ENCODE assay signal across 9 cellular contexts in the genomic region with DNA sequence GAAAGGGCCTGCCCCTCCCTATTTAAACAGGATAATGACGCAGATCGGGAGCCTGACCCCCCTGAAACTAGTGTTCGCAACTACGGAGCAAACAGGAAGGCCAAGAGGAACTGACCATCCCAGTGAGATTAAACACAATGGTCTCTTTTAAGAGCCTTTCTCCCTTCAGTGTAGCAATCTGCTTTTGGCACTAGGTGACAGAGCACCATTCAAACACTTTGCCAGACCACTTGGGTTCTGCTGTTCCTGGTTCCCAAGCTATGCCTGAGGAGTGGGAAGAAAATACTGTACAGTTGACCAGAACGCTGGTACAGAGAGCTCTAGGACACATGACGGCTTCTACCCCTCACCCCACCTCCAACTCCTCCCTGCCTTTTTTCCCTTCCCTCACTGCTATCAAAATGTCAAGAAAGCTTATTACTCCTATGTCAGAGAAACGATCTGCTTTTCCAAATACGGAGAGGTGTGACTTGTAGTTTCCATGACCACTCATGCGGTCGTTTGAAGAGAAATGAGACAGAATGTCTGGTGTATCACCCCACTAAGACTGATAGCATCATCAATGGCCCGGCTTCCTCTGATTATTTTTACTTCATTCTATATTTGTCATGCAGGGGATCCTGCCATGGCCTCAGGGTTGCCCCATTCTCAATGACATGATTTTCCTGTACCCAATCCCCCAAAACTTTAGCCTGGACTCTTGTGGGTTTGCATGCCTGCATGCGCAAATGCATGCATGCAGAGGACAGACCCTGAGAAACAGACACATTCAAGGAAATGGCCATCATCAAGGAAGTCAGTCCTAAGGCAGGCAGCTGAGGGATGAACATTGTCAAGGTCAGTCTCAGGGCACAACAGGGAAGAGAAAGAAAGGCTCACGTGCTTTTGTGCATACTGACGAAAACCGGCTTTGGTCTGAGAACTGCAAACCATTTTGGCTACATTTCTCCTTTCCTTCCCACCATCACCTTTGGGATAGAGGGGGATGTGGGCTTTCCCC. TPM values are rescaled to one million over a fixed set of nuclear protein-coding genes. Genes with fewer than 3 reads are reported as not detected.
DNase-seq lines count a peak whose midpoint lies in the region; ATAC-seq and TF ChIP-seq lines count a peak whose summit lies in the region.
"Had no signal": no experiment of that assay in that cellular context is flagged by ENCODE, and none has a peak within 500 bp of the region (broad histone marks: within the 10 kb centered on the region; RNA-seq: fewer than 3 reads in every experiment).

No MANE protein-coding gene starts in this region.

- H3K27me3 Mint-ChIP-seq in MCF 10A (ENCODE audit: insufficient read depth, unreplicated experiment) (no peaks in the 10 kb centered on the region), natural killer cell (ENCODE audit: low read depth in 2 of 2) (no peaks in the 10 kb centered on the region)

- intact Hi-C loops in breast epithelium (cut with DNase I; ENCODE audit: low total_unique reads) (no loop called here), MCF 10A (cut with micrococcal nuclease) (no loop called here), natural killer cell (cut with micrococcal nuclease) (no loop called here)

- H3K36me3 ChIP-seq in breast epithelium (no peaks in the 10 kb centered on the region), fibroblast of lung (ENCODE audit: control insufficient read depth, insufficient read depth, low read length) (no peaks in the 10 kb centered on the region), upper lobe of left lung (peaks cover 0 to 85% (median 8%) of the 10 kb centered on the region in 4 donors)

- CTCF ChIA-PET in MCF 10A (lab: Yijun Ruan, JAX) = interaction anchor here (1.8 kb wide), 1 partner anchor 277 kb away, joined by 5 read pairs; no protein-coding TSS in a partner anchor

- ATAC-seq in natural killer cell = no peak
- peak; percentile 72 to 82 for ATAC-seq in upper lobe of left lung (ENCODE audit: low FRiP score in 2 of 2)
- no peak for ATAC-seq in HG03280 (IDR thresholded peaks at IDR 0.05; ENCODE audit: unreplicated experiment)
- ATAC-seq in GM19395 (IDR thresholded peaks at IDR 0.05; ENCODE audit: unreplicated experiment) = no peak

- peaks cover 2% of the 10 kb centered on the region for H4K20me1 ChIP-seq in fibroblast of lung (ENCODE audit: control insufficient read depth, extremely low read depth, insufficient read depth, low read length)

- H2AFZ ChIP-seq in fibroblast of lung (ENCODE audit: low read length) = no peak overlapping the region

- H3K4me3 Mint-ChIP-seq in MCF 10A (ENCODE audit: unreplicated experiment) (no peak overlapping the region), natural killer cell (peak overlapping the region; percentile 3)

- H3K27ac ChIP-seq in breast epithelium = peak overlapping the region; percentile 84 to 87
- H3K27ac ChIP-seq in fibroblast of lung (ENCODE audit: insufficient read depth, low read length) = peak overlapping the region; percentile 76
- H3K27ac ChIP-seq in upper lobe of left lung = peak overlapping the region; percentile 82 to 93 (median 92)

- 38 to 50% methylated on average over 15 of the region's 15 CpGs for WGBS in upper lobe of left lung, 2 donors

- POLR2A ChIA-PET in MCF 10A (lab: Yijun Ruan, JAX) = no interaction called here

- TF ChIP-seq CTCF in breast epithelium (IDR thresholded peaks at IDR 0.05) (no peak), MCF 10A (IDR thresholded peaks at IDR 0.05; ENCODE audit: unreplicated experiment) (no peak), fibroblast of lung (conservative IDR thresholded peaks at IDR 0.05 in 1 of 2, IDR thresholded peaks at IDR 0.05 in 1 of 2; ENCODE audit: low read depth in 1 of 2, low read length in 2 of 2) (no peak), natural killer cell (IDR thresholded peaks at IDR 0.05) (no peak), upper lobe of left lung (IDR thresholded peaks at IDR 0.05) (no peak)

- TF ChIP-seq POLR2A in breast epithelium (IDR thresholded peaks at IDR 0.05) = no peak
- TF ChIP-seq POLR2A in upper lobe of left lung (IDR thresholded peaks at IDR 0.05) = peak in 3 of 4 donors; percentile 16 to 65 (median 48)

- H3K27ac Mint-ChIP-seq in MCF 10A (ENCODE audit: low read depth, unreplicated experiment) (no peak overlapping the region), natural killer cell (peak overlapping the region; percentile 57 to 98)

- peaks cover 0 to 35% of the 10 kb centered on the region in 2 donors for H3K4me1 ChIP-seq in breast epithelium
- peaks cover 11% of the 10 kb centered on the region for H3K4me1 ChIP-seq in fibroblast of lung (ENCODE audit: control insufficient read depth, extremely low read depth, insufficient read depth, low read length)
- H3K4me1 ChIP-seq in upper lobe of left lung = peaks cover 98 to 100% (median 99%) of the 10 kb centered on the region in 4 donors

- TF ChIP-seq EP300 in upper lobe of left lung (IDR thresholded peaks at IDR 0.05) = peak in 3 of 4 donors; percentile 87 to 98 (median 90)

- BruUV-seq in MCF 10A (replicated peaks; lab: Mats Ljungman, UMichigan) = no TSS peak

- H3K9ac ChIP-seq in fibroblast of lung (ENCODE audit: insufficient read depth, low read length) = no peak overlapping the region

- H3K4me3 ChIP-seq in breast epithelium = peak overlapping the region in 1 of 3 donors; percentile 3
- no peak overlapping the region for H3K4me3 ChIP-seq in fibroblast of lung (replicated peaks in 1 of 4; ENCODE audit: control extremely low read depth in 1 of 4, insufficient read depth in 1 of 4, low read depth in 3 of 4, low read length in 4 of 4)
- no peak overlapping the region for H3K4me3 ChIP-seq in upper lobe of left lung

- peaks cover 77% of the 10 kb centered on the region for H3K79me2 ChIP-seq in fibroblast of lung (ENCODE audit: control insufficient read depth, insufficient read depth, low read length)

- H3K36me3 Mint-ChIP-seq in MCF 10A (ENCODE audit: insufficient read depth, unreplicated experiment) (peaks cover 12% of the 10 kb centered on the region), natural killer cell (no peaks in the 10 kb centered on the region)

- DNase-seq in breast epithelium (ENCODE audit: low spot score in 2 of 2) (peak in 1 of 2 donors; percentile 65), MCF 10A (ENCODE audit: unreplicated experiment) (no peak), fibroblast of lung (ENCODE audit: low read depth in 2 of 2) (peak in 1 of 2 donors; percentile 61), natural killer cell (no peak), upper lobe of left lung (peak in 1 of 2 donors; percentile 68), activated gamma-delta T cell (lab: John Stamatoyannopoulos, UW) (no peak)
- DNase-seq: NCI-H2029 treated with DMSO at 0.1 percent for 48 hours had no signal

- H3K4me2 ChIP-seq in fibroblast of lung (ENCODE audit: extremely low read depth, insufficient read depth, low read length) = peak overlapping the region; percentile 66

- H3K9me3 ChIP-seq in breast epithelium = no peaks in the 10 kb centered on the region
- H3K9me3 ChIP-seq in fibroblast of lung (ENCODE audit: control insufficient read depth, insufficient read depth, low read depth, low read length) = no peaks in the 10 kb centered on the region
- no peaks in the 10 kb centered on the region for H3K9me3 ChIP-seq in upper lobe of left lung

- H3K9me3 Mint-ChIP-seq in MCF 10A (ENCODE audit: unreplicated experiment) (no peaks in the 10 kb centered on the region), natural killer cell (no peaks in the 10 kb centered on the region)

- no peaks in the 10 kb centered on the region for H3K27me3 ChIP-seq in breast epithelium
- no peaks in the 10 kb centered on the region for H3K27me3 ChIP-seq in fibroblast of lung (ENCODE audit: control insufficient read depth, insufficient read depth, low read length)
- H3K27me3 ChIP-seq in upper lobe of left lung = no peaks in the 10 kb centered on the region

- H3K4me1 Mint-ChIP-seq in MCF 10A (ENCODE audit: insufficient read depth, unreplicated experiment) (peaks cover 25% of the 10 kb centered on the region), natural killer cell (peaks cover 98% of the 10 kb centered on the region in 2 donors)

RNA-seq across cellular contexts. Expression of gene NEDD9, which starts 13.3 kb away (rescaled TPM):
- total RNA-seq in breast epithelium = 100 to 1,000 TPM in 1 of 3 donors, 10 to 100 TPM in 2; 41.4 to 108 (median 79.2) TPM
- 2.2 and 4.4 TPM in 2 replicates for total RNA-seq in MCF 10A (2022)
- total RNA-seq in fibroblast of lung = 13.6 and 33.7 TPM in 2 replicates
- 35.2 and 41.9 TPM in 2 replicates for polyA plus RNA-seq in fibroblast of lung
- polyA plus RNA-seq in fibroblast of lung (2012) = 25.1 and 26.5 TPM in 2 replicates
- 75.8 and 84.0 TPM in 2 replicates for polyA minus RNA-seq in fibroblast of lung (ENCODE audit: low replicate concordance)
- 100 to 1,000 TPM; 106 to 110 (median 107) TPM for total RNA-seq in natural killer cell
- total RNA-seq in upper lobe of left lung = 100 to 1,000 TPM; 122 to 334 (median 173) TPM

Comparison
In these comparisons a context has a peak if more than half of its experiments do, and no peak if none do; other contexts are left out.
1. ATAC-seq: peak in upper lobe of left lung (2 of 2); none in natural killer cell (0 of 3), HG03280 (single experiment) and GM19395 (single experiment).
2. Peak in every context shown above with its lines, with median percentiles within 50 percentile points of each other: H3K27ac ChIP-seq.